ENCODE assay signal across 26 cellular contexts in the genomic region with DNA sequence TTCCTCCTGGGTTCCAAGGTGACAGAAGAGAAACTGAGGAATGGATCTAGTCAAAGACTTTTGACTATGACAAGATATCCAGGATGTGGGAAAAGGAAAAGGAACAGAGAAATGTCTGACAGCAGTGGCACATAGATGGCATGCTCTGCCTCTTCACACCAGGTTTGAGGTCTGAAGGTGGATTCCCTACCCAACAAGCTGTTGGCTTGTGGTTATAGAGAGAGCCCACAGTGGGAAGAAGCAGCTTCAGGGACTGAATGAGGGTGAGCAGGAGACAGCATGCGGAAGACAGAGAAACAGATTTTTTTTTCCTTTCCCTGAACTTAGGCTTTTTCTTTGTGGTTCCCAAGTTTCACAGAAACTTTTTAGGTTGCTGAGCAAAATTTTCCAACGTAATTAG.
DNase-seq lines count a peak whose midpoint lies in the region; ATAC-seq and TF ChIP-seq lines count a peak whose summit lies in the region.
"Had no signal": no experiment of that assay in that cellular context is flagged by ENCODE, and none has a peak within 500 bp of the region (broad histone marks: within the 10 kb centered on the region; RNA-seq: fewer than 3 reads in every experiment).

No MANE protein-coding gene starts in this region.

- ATAC-seq in GM18909 (IDR thresholded peaks at IDR 0.05; ENCODE audit: poor library complexity, unreplicated experiment) (peak; percentile 73), GM21619 (IDR thresholded peaks at IDR 0.05; ENCODE audit: unreplicated experiment) (peak; percentile 44), HG03432 (IDR thresholded peaks at IDR 0.05; ENCODE audit: unreplicated experiment) (peak; percentile 81), HG03039 (IDR thresholded peaks at IDR 0.05; ENCODE audit: unreplicated experiment) (no peak)
- ATAC-seq in stimulated activated naive B cell treated with anti-CD40 and anti-IgM and Interleukin-4, amounts not matched to agents 10 μg/mL and 1 μg/mL and 100 μg/mL, for 72 hours (replicated peaks), result peak; percentile 75 to 89
- ATAC-seq: effector memory CD8-positive, alpha-beta T cell; foreskin keratinocyte; heart right ventricle; sciatic nerve; T-cell; upper lobe of right lung had no signal

- H3K9me3 Mint-ChIP-seq in stimulated activated naive B cell treated with anti-CD40 and anti-IgM and Interleukin-4, amounts not matched to agents 10 μg/mL and 1 μg/mL and 100 μg/mL, for 72 hours, result peaks cover 2 to 4% of the 10 kb centered on the region in 2 donors
- H3K9me3 Mint-ChIP-seq: CD4-positive, CD25-positive, alpha-beta regulatory T cell; effector memory CD8-positive, alpha-beta T cell; T-cell had no signal

- no peak overlapping the region for H3K27ac Mint-ChIP-seq in stimulated activated naive B cell treated with anti-CD40 and anti-IgM and Interleukin-4, amounts not matched to agents 10 μg/mL and 1 μg/mL and 100 μg/mL, for 72 hours
- H3K27ac Mint-ChIP-seq: CD4-positive, CD25-positive, alpha-beta regulatory T cell; effector memory CD8-positive, alpha-beta T cell; progenitor cell of endocrine pancreas; T-cell had no signal

- H3K36me3 Mint-ChIP-seq in stimulated activated naive B cell treated with anti-CD40 and anti-IgM and Interleukin-4, amounts not matched to agents 10 μg/mL and 1 μg/mL and 100 μg/mL, for 72 hours, result no peaks in the 10 kb centered on the region
- H3K36me3 Mint-ChIP-seq: CD4-positive, CD25-positive, alpha-beta regulatory T cell; T-cell had no signal

- no peaks in the 10 kb centered on the region for H3K9me3 ChIP-seq in HAP-1
- H3K9me3 ChIP-seq: heart right ventricle, SJSA1, upper lobe of right lung had no signal

- no peaks in the 10 kb centered on the region for H3K27me3 ChIP-seq in brain microvascular endothelial cell (replicated peaks)
- H3K27me3 ChIP-seq in HAP-1 (ENCODE audit: low read depth), result peaks cover 4% of the 10 kb centered on the region; the same call in 1 of the 2 replicates
- H3K27me3 ChIP-seq: heart right ventricle, SJSA1, upper lobe of right lung had no signal

- TF ChIP-seq CTCF in brain microvascular endothelial cell (IDR thresholded peaks at IDR 0.05; ENCODE audit: low read depth, low read length, missing control alignments), result no peak

- no peaks in the 10 kb centered on the region for H3K4me1 ChIP-seq in HAP-1
- H3K4me1 ChIP-seq: foreskin keratinocyte, SJSA1 had no signal

- H3K4me3 Mint-ChIP-seq in stimulated activated naive B cell treated with anti-CD40 and anti-IgM and Interleukin-4, amounts not matched to agents 10 μg/mL and 1 μg/mL and 100 μg/mL, for 72 hours, result no peak overlapping the region
- H3K4me3 Mint-ChIP-seq: CD4-positive, CD25-positive, alpha-beta regulatory T cell; effector memory CD8-positive, alpha-beta T cell; T-cell had no signal

- peaks cover 9 to 25% of the 10 kb centered on the region in 2 donors for H3K27me3 Mint-ChIP-seq in stimulated activated naive B cell treated with anti-CD40 and anti-IgM and Interleukin-4, amounts not matched to agents 10 μg/mL and 1 μg/mL and 100 μg/mL, for 72 hours

- in situ Hi-C loops in brain microvascular endothelial cell (cut with HindIII; ENCODE audit: low pct_ligation_motif_present, low sequenced_read_pairs), result no loop called here
- in situ Hi-C loops in HAP-1 (cut with MboI; ENCODE audit: low sequenced_read_pairs), result loop anchor here (25.0 kb wide), 2 partner anchors 234 to 1184 kb away; no protein-coding TSS in a partner anchor

- DNase-seq in stimulated activated naive B cell treated with anti-CD40 and anti-IgM and Interleukin-4, amounts not matched to agents 10 μg/mL and 1 μg/mL and 100 μg/mL, for 72 hours, result peak; percentile 22
- DNase-seq in brain microvascular endothelial cell (no peak), HAP-1 (ENCODE audit: low spot score in 2 of 2) (no peak)
- DNase-seq in stimulated activated naive CD4-positive, alpha-beta T cell (lab: John Stamatoyannopoulos, UW), result no peak
- DNase-seq: activated CD4-positive, CD25-positive, alpha-beta regulatory T cell; activated CD8-positive, alpha-beta memory T cell treated with anti-CD3 and anti-CD28 coated beads for 24 hours; activated T-cell treated with anti-CD3 and anti-CD28 coated beads, Interleukin-2, amount 50 U/mL, for 1 hour; amniotic stem cell; CD4-positive, CD25-positive, alpha-beta regulatory T cell; effector memory CD8-positive, alpha-beta T cell; foreskin keratinocyte; H7; heart right ventricle; NCI-H1694; NCI-H2171; NCI-H510A treated with DMSO at 0.1 percent for 48 hours; T-cell; upper lobe of right lung had no signal

- H3K4me1 Mint-ChIP-seq in stimulated activated naive B cell treated with anti-CD40 and anti-IgM and Interleukin-4, amounts not matched to agents 10 μg/mL and 1 μg/mL and 100 μg/mL, for 72 hours, result peaks cover 11 to 14% of the 10 kb centered on the region in 2 donors
- H3K4me1 Mint-ChIP-seq: CD4-positive, CD25-positive, alpha-beta regulatory T cell; T-cell had no signal

- no peaks in the 10 kb centered on the region for H3K36me3 ChIP-seq in brain microvascular endothelial cell (replicated peaks)
- no peaks in the 10 kb centered on the region for H3K36me3 ChIP-seq in HAP-1 (replicated peaks)
- H3K36me3 ChIP-seq: heart right ventricle, SJSA1, upper lobe of right lung had no signal

- no peak overlapping the region for H3K27ac ChIP-seq in brain microvascular endothelial cell
- H3K27ac ChIP-seq: coronary artery, foreskin keratinocyte, heart right ventricle, SJSA1, upper lobe of right lung had no signal

- H3K4me3 ChIP-seq in brain microvascular endothelial cell (ENCODE audit: low read depth, low read length) (no peak overlapping the region), HAP-1 (no peak overlapping the region)
- H3K4me3 ChIP-seq: coronary artery, heart right ventricle, SJSA1, upper lobe of right lung had no signal
